In genomic region chr5:9149988-9150387, GRCh38 we compare ENCODE assay signal across 20 cellular contexts.
DNase-seq lines count a peak whose midpoint lies in the region; ATAC-seq, FAIRE-seq and TF ChIP-seq lines count a peak whose summit lies in the region.
"Had no signal": no experiment of that assay in that cellular context is flagged by ENCODE, and none has a peak within 500 bp of the region (broad histone marks: within the 10 kb centered on the region; RNA-seq: fewer than 3 reads in every experiment).

No MANE protein-coding gene starts in this region.

- no peak for TF ChIP-seq CTCF in DND-41 (IDR thresholded peaks at IDR 0.05; ENCODE audit: borderline replicate concordance, extremely low read depth, low read length, poor library complexity, severe bottlenecking)
- no peak for TF ChIP-seq CTCF in brain microvascular endothelial cell (IDR thresholded peaks at IDR 0.05; ENCODE audit: low read depth, low read length, missing control alignments)
- no peak for TF ChIP-seq CTCF in omental fat pad (IDR thresholded peaks at IDR 0.05)
- TF ChIP-seq CTCF in GM13976 (IDR thresholded peaks at IDR 0.05; ENCODE audit: borderline replicate concordance, control extremely low read depth, extremely low read depth, insufficient read depth, missing control alignments) = no peak

- no peaks in the 10 kb centered on the region for H3K9me3 ChIP-seq in DND-41 (ENCODE audit: insufficient read depth, low read length, severe bottlenecking)
- H3K9me3 ChIP-seq: ascending aorta, right atrium auricular region had no signal

- H3K79me2 ChIP-seq in DND-41 (ENCODE audit: insufficient read depth, low read length) = no peaks in the 10 kb centered on the region

- H2AFZ ChIP-seq in DND-41 (ENCODE audit: low read depth, low read length) = peak overlapping the region; percentile 19; the same call in 1 of the 2 replicates

- H3K4me1 ChIP-seq in DND-41 (ENCODE audit: insufficient read depth, low read length) = peaks cover 6% of the 10 kb centered on the region; the same call in 1 of the 2 replicates
- H3K4me1 ChIP-seq: ascending aorta had no signal

- H3K27me3 ChIP-seq in DND-41 (ENCODE audit: insufficient read depth, low read length, poor library complexity) (no peaks in the 10 kb centered on the region), brain microvascular endothelial cell (replicated peaks) (no peaks in the 10 kb centered on the region)
- H3K27me3 ChIP-seq: ascending aorta, right atrium auricular region had no signal

- no peaks in the 10 kb centered on the region for H3K36me3 ChIP-seq in DND-41 (ENCODE audit: insufficient read depth, low read length)
- H3K36me3 ChIP-seq in brain microvascular endothelial cell (replicated peaks) = no peaks in the 10 kb centered on the region
- H3K36me3 ChIP-seq: ascending aorta, right atrium auricular region had no signal

- no peak for DNase-seq in DND-41
- peak; percentile 49 for DNase-seq in HTR-8/SVneo (ENCODE audit: insufficient read length, low spot score)
- DNase-seq in brain microvascular endothelial cell = peak; percentile 36
- peak; percentile 97 for DNase-seq in kidney tubule cell (ENCODE audit: low spot score)
- DNase-seq in omental fat pad (ENCODE audit: low spot score) = no peak
- no peak for DNase-seq in NCI-H2107 (lab: John Stamatoyannopoulos, UW)
- no peak for DNase-seq in medulla oblongata (ENCODE audit: extremely low spot score)
- DNase-seq in GM13976 (ENCODE audit: low spot score) = no peak
- DNase-seq: activated CD4-positive, alpha-beta T cell treated with anti-CD3 and anti-CD28 coated beads, Interleukin-2, amount 50 U/mL, for 48 hours; CD4-positive, CD25-positive, alpha-beta regulatory T cell; effector CD8-positive, alpha-beta T cell; head of caudate nucleus; left colon; naive thymus-derived CD4-positive, alpha-beta T cell; NCI-H1092 treated with DMSO at 0.1 percent for 48 hours; NCI-H524; Right ventricle myocardium superior; stimulated activated naive CD8-positive, alpha-beta T cell treated with anti-CD3 and anti-CD28 coated beads, Interleukin-15, Interleukin-2, amounts not matched to agents 100 U/mL and 50 U/mL, for 24 hours had no signal

- H3K4me3 ChIP-seq in DND-41 (ENCODE audit: low read depth in 1 of 2, low read length in 2 of 2) (no peak overlapping the region), brain microvascular endothelial cell (ENCODE audit: low read depth, low read length) (no peak overlapping the region)
- H3K4me3 ChIP-seq: ascending aorta, right atrium auricular region had no signal

- no peaks in the 10 kb centered on the region for H4K20me1 ChIP-seq in DND-41 (ENCODE audit: insufficient read depth, low read length)

- peak; percentile 80 for FAIRE-seq in HTR-8/SVneo (lab: Jason Lieb, UNC)

- H3K9ac ChIP-seq in DND-41 (ENCODE audit: low read depth, low read length) = no peak overlapping the region

- H3K27ac ChIP-seq in DND-41 (ENCODE audit: low read length) (no peak overlapping the region; the same call in 1 of the 2 replicates), brain microvascular endothelial cell (no peak overlapping the region)
- H3K27ac ChIP-seq: ascending aorta, right atrium auricular region had no signal

- in situ Hi-C loops in brain microvascular endothelial cell (cut with HindIII; ENCODE audit: low pct_ligation_motif_present, low sequenced_read_pairs) (no loop called here), GM13976 (cut with MboI; ENCODE audit: low sequenced_read_pairs, unreplicated experiment) (no loop called here)

- ATAC-seq in DND-41 (ENCODE audit: insufficient read depth, low read depth) (no peak; the same call in 2 of the 3 replicates), omental fat pad (ENCODE audit: low FRiP score) (no peak)
- ATAC-seq: left colon; naive thymus-derived CD4-positive, alpha-beta T cell; stimulated activated naive CD8-positive, alpha-beta T cell treated with anti-CD3 and anti-CD28 coated beads, Interleukin-15, Interleukin-2, amounts not matched to agents 100 U/mL and 50 U/mL, for 24 hours had no signal

- H3K4me2 ChIP-seq in DND-41 (ENCODE audit: insufficient read depth, low read length) = no peak overlapping the region

Comparison
In these comparisons a context has a peak if more than half of its experiments do, and no peak if none do; other contexts are left out.
1. DNase-seq: peak in HTR-8/SVneo (single experiment), brain microvascular endothelial cell (single experiment) and kidney tubule cell (single experiment); none in DND-41 (single experiment), omental fat pad (single experiment), NCI-H2107 (single experiment), medulla oblongata (single experiment) and GM13976 (single experiment).